In the genomic region with DNA sequence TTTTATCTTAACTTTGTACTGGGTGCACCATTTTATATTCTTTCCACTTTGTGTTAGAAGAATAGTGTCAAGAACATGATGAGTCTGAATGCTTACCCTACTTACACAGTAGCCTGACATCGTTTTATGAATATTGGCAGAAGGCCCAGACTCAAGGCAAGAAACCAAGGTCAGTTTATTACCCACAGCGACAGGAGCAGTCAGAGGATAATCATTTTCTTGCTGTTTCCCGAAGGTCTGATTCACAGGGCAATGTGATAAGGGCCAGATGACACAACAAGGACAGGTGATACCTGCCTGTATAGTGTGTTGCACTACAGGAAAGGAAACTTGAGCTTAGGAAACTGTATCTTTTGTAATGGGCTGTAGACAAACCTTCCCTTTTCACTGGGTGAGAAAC, we compare ENCODE assay signal across 22 cellular contexts.
DNase-seq lines count a peak whose midpoint lies in the region; ATAC-seq and TF ChIP-seq lines count a peak whose summit lies in the region.
"Had no signal": no experiment of that assay in that cellular context is flagged by ENCODE, and none has a peak within 500 bp of the region (broad histone marks: within the 10 kb centered on the region; RNA-seq: fewer than 3 reads in every experiment).

No MANE protein-coding gene starts in this region.

- CTCF ChIA-PET in MCF 10A (lab: Yijun Ruan, JAX): no interaction called here

- H3K9me3 ChIP-seq in breast epithelium: no peaks in the 10 kb centered on the region
- H3K9me3 ChIP-seq in WERI-Rb-1 (ENCODE audit: severe bottlenecking): no peaks in the 10 kb centered on the region
- H3K9me3 ChIP-seq: right lobe of liver had no signal

- no peaks in the 10 kb centered on the region for H3K4me1 ChIP-seq in breast epithelium
- H3K4me1 ChIP-seq: right lobe of liver had no signal

- POLR2A ChIA-PET in MCF 10A (lab: Yijun Ruan, JAX): no interaction called here

- no peaks in the 10 kb centered on the region for H3K27me3 Mint-ChIP-seq in MCF 10A (ENCODE audit: insufficient read depth, unreplicated experiment)
- no peaks in the 10 kb centered on the region for H3K27me3 Mint-ChIP-seq in activated T-helper 2 cell treated with anti-CD3 and anti-CD28 coated beads, Interferon-gamma antibody, Interleukin-2, Interleukin-4, amounts not matched to agents 10 μg/mL and 5 μg/mL and 100 μg/mL, durations not matched to agents 14 hours and 24 hours and 36 hours (ENCODE audit: low read depth)
- H3K27me3 Mint-ChIP-seq: activated CD4-positive, alpha-beta T cell treated with anti-CD3 and anti-CD28 coated beads for 36 hours; activated naive CD8-positive, alpha-beta T cell treated with anti-CD3 and anti-CD28 coated beads, Interleukin-2, amount 50 U/mL, for 24 hours; CD8-positive, alpha-beta memory T cell; naive thymus-derived CD8-positive, alpha-beta T cell; stimulated activated memory B cell treated with anti-CD40 and anti-IgM and Interleukin-4, amounts not matched to agents 10 μg/mL and 1 μg/mL and 100 μg/mL, for 72 hours had no signal

- H3K4me3 ChIP-seq in breast epithelium (no peak overlapping the region), kidney epithelial cell (ENCODE audit: low read depth, low read length) (no peak overlapping the region), WERI-Rb-1 (ENCODE audit: low read depth, low read length) (no peak overlapping the region)
- H3K4me3 ChIP-seq: coronary artery, right lobe of liver had no signal

- no peak for ATAC-seq in HG03354 (IDR thresholded peaks at IDR 0.05; ENCODE audit: poor library complexity, severe bottlenecking, unreplicated experiment)
- ATAC-seq: activated CD4-positive, alpha-beta T cell treated with anti-CD3 and anti-CD28 coated beads for 36 hours; activated naive CD8-positive, alpha-beta T cell treated with anti-CD3 and anti-CD28 coated beads, Interleukin-2, amount 50 U/mL, for 24 hours; left cardiac atrium; naive thymus-derived CD8-positive, alpha-beta T cell; right lobe of liver; stimulated activated memory B cell treated with anti-CD40 and anti-IgM and Interleukin-4, amounts not matched to agents 10 μg/mL and 1 μg/mL and 100 μg/mL, for 72 hours had no signal

- H3K27me3 ChIP-seq in breast epithelium (no peaks in the 10 kb centered on the region), kidney epithelial cell (ENCODE audit: control insufficient read depth, insufficient read depth, low read length) (no peaks in the 10 kb centered on the region), WERI-Rb-1 (ENCODE audit: insufficient read depth, low read depth, severe bottlenecking) (no peaks in the 10 kb centered on the region)
- H3K27me3 ChIP-seq: right lobe of liver had no signal

- BruUV-seq in MCF 10A (replicated peaks; lab: Mats Ljungman, UMichigan): no TSS peak

- no peak overlapping the region for H3K27ac ChIP-seq in breast epithelium
- H3K27ac ChIP-seq in WERI-Rb-1: no peak overlapping the region
- H3K27ac ChIP-seq: coronary artery, right lobe of liver, RWPE1 had no signal

- TF ChIP-seq CTCF in MCF 10A (IDR thresholded peaks at IDR 0.05; ENCODE audit: unreplicated experiment): no peak
- no peak for TF ChIP-seq CTCF in breast epithelium (IDR thresholded peaks at IDR 0.05)
- TF ChIP-seq CTCF in kidney epithelial cell (IDR thresholded peaks at IDR 0.05; ENCODE audit: insufficient read depth, low read length, poor library complexity, severe bottlenecking): no peak
- no peak for TF ChIP-seq CTCF in WERI-Rb-1 (IDR thresholded peaks at IDR 0.05; ENCODE audit: low read depth, low read length)

- H3K4me1 Mint-ChIP-seq in MCF 10A (ENCODE audit: insufficient read depth, unreplicated experiment): no peaks in the 10 kb centered on the region
- H3K4me1 Mint-ChIP-seq in activated T-helper 2 cell treated with anti-CD3 and anti-CD28 coated beads, Interferon-gamma antibody, Interleukin-2, Interleukin-4, amounts not matched to agents 10 μg/mL and 5 μg/mL and 100 μg/mL, durations not matched to agents 14 hours and 24 hours and 36 hours (ENCODE audit: low read depth): no peaks in the 10 kb centered on the region
- H3K4me1 Mint-ChIP-seq: activated CD4-positive, alpha-beta T cell treated with anti-CD3 and anti-CD28 coated beads for 36 hours; activated naive CD8-positive, alpha-beta T cell treated with anti-CD3 and anti-CD28 coated beads, Interleukin-2, amount 50 U/mL, for 24 hours; CD8-positive, alpha-beta memory T cell; naive thymus-derived CD8-positive, alpha-beta T cell; stimulated activated memory B cell treated with anti-CD40 and anti-IgM and Interleukin-4, amounts not matched to agents 10 μg/mL and 1 μg/mL and 100 μg/mL, for 72 hours had no signal

- no peak overlapping the region for H3K4me3 Mint-ChIP-seq in MCF 10A (ENCODE audit: unreplicated experiment)
- no peak overlapping the region for H3K4me3 Mint-ChIP-seq in activated T-helper 2 cell treated with anti-CD3 and anti-CD28 coated beads, Interferon-gamma antibody, Interleukin-2, Interleukin-4, amounts not matched to agents 10 μg/mL and 5 μg/mL and 100 μg/mL, durations not matched to agents 14 hours and 24 hours and 36 hours (ENCODE audit: low read depth)
- H3K4me3 Mint-ChIP-seq: activated CD4-positive, alpha-beta T cell treated with anti-CD3 and anti-CD28 coated beads for 36 hours; activated naive CD8-positive, alpha-beta T cell treated with anti-CD3 and anti-CD28 coated beads, Interleukin-2, amount 50 U/mL, for 24 hours; CD8-positive, alpha-beta memory T cell; naive thymus-derived CD8-positive, alpha-beta T cell; stimulated activated memory B cell treated with anti-CD40 and anti-IgM and Interleukin-4, amounts not matched to agents 10 μg/mL and 1 μg/mL and 100 μg/mL, for 72 hours; T-helper 1 cell treated with Interleukin-12 subunit alpha and Interleukin-12 subunit beta and Interleukin-4 antibody, amounts not matched to agents 30 μg/mL and 1 μg/mL, for 36 hours had no signal

- intact Hi-C loops in MCF 10A (cut with micrococcal nuclease): no loop called here
- intact Hi-C loops in breast epithelium (cut with DNase I; ENCODE audit: low total_unique reads): no loop called here
- intact Hi-C loops in activated T-helper 2 cell treated with anti-CD3 and anti-CD28 coated beads, Interferon-gamma antibody, Interleukin-2, Interleukin-4, amounts not matched to agents 10 μg/mL and 5 μg/mL and 100 μg/mL, durations not matched to agents 14 hours and 24 hours and 36 hours (cut with micrococcal nuclease): no loop called here

- DNase-seq in MCF 10A (ENCODE audit: unreplicated experiment) (peak; percentile 51), breast epithelium (ENCODE audit: low spot score in 2 of 2) (no peak), SHP77 treated with DMSO at 0.1 percent for 48 hours (lab: John Stamatoyannopoulos, UW) (peak; percentile 1), kidney epithelial cell (ENCODE audit: low read depth) (peak; percentile 18), WERI-Rb-1 (no peak)
- DNase-seq in stimulated activated CD4-positive, alpha-beta T cell treated with anti-CD3 and anti-CD28 coated beads, Interleukin-4, amount 100 ng/mL, for 4 hours: no peak
- DNase-seq in activated T-helper 2 cell treated with anti-CD3 and anti-CD28 coated beads, Interferon-gamma antibody, Interleukin-2, Interleukin-4, amounts not matched to agents 10 μg/mL and 5 μg/mL and 100 μg/mL, durations not matched to agents 14 hours and 24 hours and 36 hours (ENCODE audit: low spot score): no peak
- DNase-seq: activated CD4-positive, alpha-beta T cell treated with anti-CD3 and anti-CD28 coated beads for 36 hours; activated naive CD8-positive, alpha-beta T cell treated with anti-CD3 and anti-CD28 coated beads, Interleukin-2, amount 50 U/mL, for 24 hours; activated T-cell treated with anti-CD3 and anti-CD28 coated beads, Interleukin-2, amount 50 U/mL, for 1 hour; CD8-positive, alpha-beta memory T cell; erythroblast; left cardiac atrium; naive thymus-derived CD8-positive, alpha-beta T cell; NCI-H1105; NCI-H526 treated with DMSO at 0.1 percent for 48 hours; right lobe of liver had no signal

- no peak for TF ChIP-seq POLR2A in breast epithelium (IDR thresholded peaks at IDR 0.05)

- no peak overlapping the region for H3K27ac Mint-ChIP-seq in MCF 10A (ENCODE audit: low read depth, unreplicated experiment)
- no peak overlapping the region for H3K27ac Mint-ChIP-seq in activated T-helper 2 cell treated with anti-CD3 and anti-CD28 coated beads, Interferon-gamma antibody, Interleukin-2, Interleukin-4, amounts not matched to agents 10 μg/mL and 5 μg/mL and 100 μg/mL, durations not matched to agents 14 hours and 24 hours and 36 hours
- H3K27ac Mint-ChIP-seq: activated CD4-positive, alpha-beta T cell treated with anti-CD3 and anti-CD28 coated beads for 36 hours; activated naive CD8-positive, alpha-beta T cell treated with anti-CD3 and anti-CD28 coated beads, Interleukin-2, amount 50 U/mL, for 24 hours; CD8-positive, alpha-beta memory T cell; naive thymus-derived CD8-positive, alpha-beta T cell; stimulated activated memory B cell treated with anti-CD40 and anti-IgM and Interleukin-4, amounts not matched to agents 10 μg/mL and 1 μg/mL and 100 μg/mL, for 72 hours; T-helper 1 cell treated with Interleukin-12 subunit alpha and Interleukin-12 subunit beta and Interleukin-4 antibody, amounts not matched to agents 30 μg/mL and 1 μg/mL, for 36 hours had no signal

- H3K36me3 ChIP-seq in breast epithelium: no peaks in the 10 kb centered on the region
- no peaks in the 10 kb centered on the region for H3K36me3 ChIP-seq in kidney epithelial cell (ENCODE audit: control insufficient read depth, insufficient read depth, low read length)
- H3K36me3 ChIP-seq in WERI-Rb-1: no peaks in the 10 kb centered on the region
- H3K36me3 ChIP-seq: right lobe of liver had no signal

- H3K36me3 Mint-ChIP-seq in MCF 10A (ENCODE audit: insufficient read depth, unreplicated experiment): no peaks in the 10 kb centered on the region
- no peaks in the 10 kb centered on the region for H3K36me3 Mint-ChIP-seq in activated T-helper 2 cell treated with anti-CD3 and anti-CD28 coated beads, Interferon-gamma antibody, Interleukin-2, Interleukin-4, amounts not matched to agents 10 μg/mL and 5 μg/mL and 100 μg/mL, durations not matched to agents 14 hours and 24 hours and 36 hours (ENCODE audit: low read depth)
- H3K36me3 Mint-ChIP-seq: CD8-positive, alpha-beta memory T cell; naive thymus-derived CD8-positive, alpha-beta T cell; stimulated activated memory B cell treated with anti-CD40 and anti-IgM and Interleukin-4, amounts not matched to agents 10 μg/mL and 1 μg/mL and 100 μg/mL, for 72 hours had no signal

- peaks cover 8% of the 10 kb centered on the region for H3K9me3 Mint-ChIP-seq in MCF 10A (ENCODE audit: unreplicated experiment)
- peaks cover 4% of the 10 kb centered on the region for H3K9me3 Mint-ChIP-seq in activated T-helper 2 cell treated with anti-CD3 and anti-CD28 coated beads, Interferon-gamma antibody, Interleukin-2, Interleukin-4, amounts not matched to agents 10 μg/mL and 5 μg/mL and 100 μg/mL, durations not matched to agents 14 hours and 24 hours and 36 hours
- H3K9me3 Mint-ChIP-seq: activated naive CD8-positive, alpha-beta T cell treated with anti-CD3 and anti-CD28 coated beads, Interleukin-2, amount 50 U/mL, for 24 hours had no signal

Comparison
In these comparisons a context has a peak if more than half of its experiments do, and no peak if none do; other contexts are left out.
1. DNase-seq: peak in MCF 10A (single experiment), SHP77 treated with DMSO at 0.1 percent for 48 hours (single experiment) and kidney epithelial cell (single experiment); none in breast epithelium (0 of 2), stimulated activated CD4-positive, alpha-beta T cell treated with anti-CD3 and anti-CD28 coated beads, Interleukin-4, amount 100 ng/mL, for 4 hours (0 of 2), WERI-Rb-1 (single experiment) and activated T-helper 2 cell treated with anti-CD3 and anti-CD28 coated beads, Interferon-gamma antibody, Interleukin-2, Interleukin-4, amounts not matched to agents 10 μg/mL and 5 μg/mL and 100 μg/mL, durations not matched to agents 14 hours and 24 hours and 36 hours (single experiment).